In the genomic region with DNA sequence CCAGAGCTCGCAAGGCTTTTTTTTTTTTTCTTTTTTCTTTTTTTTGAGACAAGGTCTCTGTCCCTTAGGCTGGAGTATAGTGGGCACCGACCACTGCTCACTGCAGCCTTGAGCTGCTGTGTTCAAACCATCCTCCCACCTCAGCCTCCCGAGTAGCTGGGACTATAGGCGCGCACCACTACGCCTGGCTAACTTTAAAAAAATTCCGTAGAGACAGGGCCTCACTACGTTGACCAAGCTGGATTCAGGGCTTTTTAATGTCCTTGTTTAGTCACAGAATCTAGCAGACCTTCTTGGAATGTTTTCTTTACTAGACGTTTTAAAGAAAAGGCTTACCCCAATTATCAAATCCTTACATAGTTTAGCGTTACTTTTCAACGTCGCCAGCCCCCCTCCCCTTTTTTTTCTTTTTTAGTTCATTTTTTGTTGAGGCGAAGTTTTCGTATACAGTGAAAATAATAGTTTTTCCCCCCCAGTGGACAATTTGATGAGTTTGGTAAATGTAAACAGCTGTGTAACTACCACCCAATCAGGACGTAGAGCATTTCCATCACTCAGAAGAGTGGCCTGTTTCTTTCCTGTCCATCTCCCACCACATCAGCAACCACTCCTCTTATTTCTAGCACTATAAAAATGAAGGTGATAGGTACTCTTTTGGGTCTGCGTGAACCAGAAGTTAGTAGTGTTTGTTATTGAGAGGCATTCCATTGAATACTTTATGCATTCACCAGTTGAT, we compare ENCODE assay signal across 1 cellular context.
TF ChIP-seq lines count a peak whose summit lies in the region.

No MANE protein-coding gene starts in this region.

TF ChIP-seq in K562, 482 proteins besides CTCF, POLR2A, EP300 and RAD21 (continued from another document):
- no peak for TF ChIP-seq SUPT5H (IDR thresholded peaks at IDR 0.05)
- TF ChIP-seq ZFX (CRISPR knock-in tag; IDR thresholded peaks at IDR 0.05), result 0 out of 2 replicates have a peak, but pooled peaks have one; percentile 20
- no peak for TF ChIP-seq THRAP3 (IDR thresholded peaks at IDR 0.05; ENCODE audit: borderline replicate concordance)
- no peak for TF ChIP-seq PYGO2 (tag; IDR thresholded peaks at IDR 0.05)
- TF ChIP-seq, protein P1, sequence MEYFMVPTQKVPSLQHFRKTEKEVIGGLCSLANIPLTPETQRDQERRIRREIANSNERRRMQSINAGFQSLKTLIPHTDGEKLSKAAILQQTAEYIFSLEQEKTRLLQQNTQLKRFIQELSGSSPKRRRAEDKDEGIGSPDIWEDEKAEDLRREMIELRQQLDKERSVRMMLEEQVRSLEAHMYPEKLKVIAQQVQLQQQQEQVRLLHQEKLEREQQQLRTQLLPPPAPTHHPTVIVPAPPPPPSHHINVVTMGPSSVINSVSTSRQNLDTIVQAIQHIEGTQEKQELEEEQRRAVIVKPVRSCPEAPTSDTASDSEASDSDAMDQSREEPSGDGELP (CRISPR knock-in tag; IDR thresholded peaks at IDR 0.05; ENCODE audit: borderline replicate concordance), result 0 out of 2 replicates have a peak, but pooled peaks have one; percentile 1
- TF ChIP-seq HLTF (IDR thresholded peaks at IDR 0.05), result peak; percentile 44; the same call in 1 of the 2 replicates
- TF ChIP-seq TEAD4 (IDR thresholded peaks at IDR 0.05; ENCODE audit: low read length), result no peak
- no peak for TF ChIP-seq TEAD4 (CRISPR knock-in tag; IDR thresholded peaks at IDR 0.05; ENCODE audit: borderline replicate concordance)
- TF ChIP-seq, protein P2, sequence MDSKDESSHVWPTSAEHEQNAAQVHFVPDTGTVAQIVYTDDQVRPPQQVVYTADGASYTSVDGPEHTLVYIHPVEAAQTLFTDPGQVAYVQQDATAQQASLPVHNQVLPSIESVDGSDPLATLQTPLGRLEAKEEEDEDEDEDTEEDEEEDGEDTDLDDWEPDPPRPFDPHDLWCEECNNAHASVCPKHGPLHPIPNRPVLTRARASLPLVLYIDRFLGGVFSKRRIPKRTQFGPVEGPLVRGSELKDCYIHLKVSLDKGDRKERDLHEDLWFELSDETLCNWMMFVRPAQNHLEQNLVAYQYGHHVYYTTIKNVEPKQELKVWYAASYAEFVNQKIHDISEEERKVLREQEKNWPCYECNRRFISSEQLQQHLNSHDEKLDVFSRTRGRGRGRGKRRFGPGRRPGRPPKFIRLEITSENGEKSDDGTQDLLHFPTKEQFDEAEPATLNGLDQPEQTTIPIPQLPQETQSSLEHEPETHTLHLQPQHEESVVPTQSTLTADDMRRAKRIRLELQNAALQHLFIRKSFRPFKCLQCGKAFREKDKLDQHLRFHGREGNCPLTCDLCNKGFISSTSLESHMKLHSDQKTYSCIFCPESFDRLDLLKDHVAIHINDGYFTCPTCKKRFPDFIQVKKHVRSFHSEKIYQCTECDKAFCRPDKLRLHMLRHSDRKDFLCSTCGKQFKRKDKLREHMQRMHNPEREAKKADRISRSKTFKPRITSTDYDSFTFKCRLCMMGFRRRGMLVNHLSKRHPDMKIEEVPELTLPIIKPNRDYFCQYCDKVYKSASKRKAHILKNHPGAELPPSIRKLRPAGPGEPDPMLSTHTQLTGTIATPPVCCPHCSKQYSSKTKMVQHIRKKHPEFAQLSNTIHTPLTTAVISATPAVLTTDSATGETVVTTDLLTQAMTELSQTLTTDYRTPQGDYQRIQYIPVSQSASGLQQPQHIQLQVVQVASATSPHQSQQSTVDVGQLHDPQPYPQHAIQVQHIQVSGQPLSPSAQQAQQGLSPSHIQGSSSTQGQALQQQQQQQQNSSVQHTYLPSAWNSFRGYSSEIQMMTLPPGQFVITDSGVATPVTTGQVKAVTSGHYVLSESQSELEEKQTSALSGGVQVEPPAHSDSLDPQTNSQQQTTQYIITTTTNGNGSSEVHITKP (IDR thresholded peaks at IDR 0.05; ENCODE audit: partially characterized antibody), result peak; percentile 4
- no peak for TF ChIP-seq PRMT5 (CRISPR knock-in tag; IDR thresholded peaks at IDR 0.05)
- TF ChIP-seq, protein P3, sequence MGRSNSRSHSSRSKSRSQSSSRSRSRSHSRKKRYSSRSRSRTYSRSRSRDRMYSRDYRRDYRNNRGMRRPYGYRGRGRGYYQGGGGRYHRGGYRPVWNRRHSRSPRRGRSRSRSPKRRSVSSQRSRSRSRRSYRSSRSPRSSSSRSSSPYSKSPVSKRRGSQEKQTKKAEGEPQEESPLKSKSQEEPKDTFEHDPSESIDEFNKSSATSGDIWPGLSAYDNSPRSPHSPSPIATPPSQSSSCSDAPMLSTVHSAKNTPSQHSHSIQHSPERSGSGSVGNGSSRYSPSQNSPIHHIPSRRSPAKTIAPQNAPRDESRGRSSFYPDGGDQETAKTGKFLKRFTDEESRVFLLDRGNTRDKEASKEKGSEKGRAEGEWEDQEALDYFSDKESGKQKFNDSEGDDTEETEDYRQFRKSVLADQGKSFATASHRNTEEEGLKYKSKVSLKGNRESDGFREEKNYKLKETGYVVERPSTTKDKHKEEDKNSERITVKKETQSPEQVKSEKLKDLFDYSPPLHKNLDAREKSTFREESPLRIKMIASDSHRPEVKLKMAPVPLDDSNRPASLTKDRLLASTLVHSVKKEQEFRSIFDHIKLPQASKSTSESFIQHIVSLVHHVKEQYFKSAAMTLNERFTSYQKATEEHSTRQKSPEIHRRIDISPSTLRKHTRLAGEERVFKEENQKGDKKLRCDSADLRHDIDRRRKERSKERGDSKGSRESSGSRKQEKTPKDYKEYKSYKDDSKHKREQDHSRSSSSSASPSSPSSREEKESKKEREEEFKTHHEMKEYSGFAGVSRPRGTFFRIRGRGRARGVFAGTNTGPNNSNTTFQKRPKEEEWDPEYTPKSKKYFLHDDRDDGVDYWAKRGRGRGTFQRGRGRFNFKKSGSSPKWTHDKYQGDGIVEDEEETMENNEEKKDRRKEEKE (IDR thresholded peaks at IDR 0.05; ENCODE audit: borderline replicate concordance in 1 of 2, control insufficient read depth in 1 of 2, low read depth in 2 of 2, low read length in 1 of 2), result no peak
- TF ChIP-seq DMBX1 (CRISPR knock-in tag; IDR thresholded peaks at IDR 0.05; ENCODE audit: borderline replicate concordance), result 0 out of 2 replicates have a peak, but pooled peaks have one; percentile 17
- TF ChIP-seq SIN3B (IDR thresholded peaks at IDR 0.05; ENCODE audit: low read depth), result no peak
- TF ChIP-seq MTA1 (IDR thresholded peaks at IDR 0.05; ENCODE audit: borderline replicate concordance), result no peak
- TF ChIP-seq FOXK1 (CRISPR knock-in tag; IDR thresholded peaks at IDR 0.05; ENCODE audit: borderline replicate concordance), result no peak
- TF ChIP-seq, protein P4, sequence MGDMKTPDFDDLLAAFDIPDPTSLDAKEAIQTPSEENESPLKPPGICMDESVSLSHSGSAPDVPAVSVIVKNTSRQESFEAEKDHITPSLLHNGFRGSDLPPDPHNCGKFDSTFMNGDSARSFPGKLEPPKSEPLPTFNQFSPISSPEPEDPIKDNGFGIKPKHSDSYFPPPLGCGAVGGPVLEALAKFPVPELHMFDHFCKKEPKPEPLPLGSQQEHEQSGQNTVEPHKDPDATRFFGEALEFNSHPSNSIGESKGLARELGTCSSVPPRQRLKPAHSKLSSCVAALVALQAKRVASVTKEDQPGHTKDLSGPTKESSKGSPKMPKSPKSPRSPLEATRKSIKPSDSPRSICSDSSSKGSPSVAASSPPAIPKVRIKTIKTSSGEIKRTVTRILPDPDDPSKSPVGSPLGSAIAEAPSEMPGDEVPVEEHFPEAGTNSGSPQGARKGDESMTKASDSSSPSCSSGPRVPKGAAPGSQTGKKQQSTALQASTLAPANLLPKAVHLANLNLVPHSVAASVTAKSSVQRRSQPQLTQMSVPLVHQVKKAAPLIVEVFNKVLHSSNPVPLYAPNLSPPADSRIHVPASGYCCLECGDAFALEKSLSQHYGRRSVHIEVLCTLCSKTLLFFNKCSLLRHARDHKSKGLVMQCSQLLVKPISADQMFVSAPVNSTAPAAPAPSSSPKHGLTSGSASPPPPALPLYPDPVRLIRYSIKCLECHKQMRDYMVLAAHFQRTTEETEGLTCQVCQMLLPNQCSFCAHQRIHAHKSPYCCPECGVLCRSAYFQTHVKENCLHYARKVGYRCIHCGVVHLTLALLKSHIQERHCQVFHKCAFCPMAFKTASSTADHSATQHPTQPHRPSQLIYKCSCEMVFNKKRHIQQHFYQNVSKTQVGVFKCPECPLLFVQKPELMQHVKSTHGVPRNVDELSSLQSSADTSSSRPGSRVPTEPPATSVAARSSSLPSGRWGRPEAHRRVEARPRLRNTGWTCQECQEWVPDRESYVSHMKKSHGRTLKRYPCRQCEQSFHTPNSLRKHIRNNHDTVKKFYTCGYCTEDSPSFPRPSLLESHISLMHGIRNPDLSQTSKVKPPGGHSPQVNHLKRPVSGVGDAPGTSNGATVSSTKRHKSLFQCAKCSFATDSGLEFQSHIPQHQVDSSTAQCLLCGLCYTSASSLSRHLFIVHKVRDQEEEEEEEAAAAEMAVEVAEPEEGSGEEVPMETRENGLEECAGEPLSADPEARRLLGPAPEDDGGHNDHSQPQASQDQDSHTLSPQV (IDR thresholded peaks at IDR 0.05), result no peak
- no peak for TF ChIP-seq DPF2 (IDR thresholded peaks at IDR 0.05)
- TF ChIP-seq NFIC (IDR thresholded peaks at IDR 0.05), result no peak
- TF ChIP-seq MEIS2 (IDR thresholded peaks at IDR 0.05; ENCODE audit: partially characterized antibody), result no peak
- TF ChIP-seq CBX5 (IDR thresholded peaks at IDR 0.05; ENCODE audit: borderline replicate concordance, low read depth), result no peak
- TF ChIP-seq MXI1 (IDR thresholded peaks at IDR 0.05; ENCODE audit: low read depth, low read length), result no peak
- TF ChIP-seq, protein P5, sequence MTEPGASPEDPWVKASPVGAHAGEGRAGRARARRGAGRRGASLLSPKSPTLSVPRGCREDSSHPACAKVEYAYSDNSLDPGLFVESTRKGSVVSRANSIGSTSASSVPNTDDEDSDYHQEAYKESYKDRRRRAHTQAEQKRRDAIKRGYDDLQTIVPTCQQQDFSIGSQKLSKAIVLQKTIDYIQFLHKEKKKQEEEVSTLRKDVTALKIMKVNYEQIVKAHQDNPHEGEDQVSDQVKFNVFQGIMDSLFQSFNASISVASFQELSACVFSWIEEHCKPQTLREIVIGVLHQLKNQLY (CRISPR knock-in tag; conservative IDR thresholded peaks at IDR 0.05), result no peak
- TF ChIP-seq HDAC8 (tag; IDR thresholded peaks at IDR 0.05), result no peak
- TF ChIP-seq ZKSCAN1 (IDR thresholded peaks at IDR 0.05; ENCODE audit: low read depth, low read length), result no peak
- TF ChIP-seq SIN3A (IDR thresholded peaks at IDR 0.05; ENCODE audit: borderline replicate concordance in 2 of 2, control insufficient read depth in 1 of 2, low read depth in 2 of 2, low read length in 2 of 2), result 0 out of 4 replicates have a peak, but pooled peaks of 1 of the 2 experiments have one; percentile 14
- TF ChIP-seq PHF21A (IDR thresholded peaks at IDR 0.05; ENCODE audit: borderline replicate concordance, low read depth), result no peak
- TF ChIP-seq, protein P6, sequence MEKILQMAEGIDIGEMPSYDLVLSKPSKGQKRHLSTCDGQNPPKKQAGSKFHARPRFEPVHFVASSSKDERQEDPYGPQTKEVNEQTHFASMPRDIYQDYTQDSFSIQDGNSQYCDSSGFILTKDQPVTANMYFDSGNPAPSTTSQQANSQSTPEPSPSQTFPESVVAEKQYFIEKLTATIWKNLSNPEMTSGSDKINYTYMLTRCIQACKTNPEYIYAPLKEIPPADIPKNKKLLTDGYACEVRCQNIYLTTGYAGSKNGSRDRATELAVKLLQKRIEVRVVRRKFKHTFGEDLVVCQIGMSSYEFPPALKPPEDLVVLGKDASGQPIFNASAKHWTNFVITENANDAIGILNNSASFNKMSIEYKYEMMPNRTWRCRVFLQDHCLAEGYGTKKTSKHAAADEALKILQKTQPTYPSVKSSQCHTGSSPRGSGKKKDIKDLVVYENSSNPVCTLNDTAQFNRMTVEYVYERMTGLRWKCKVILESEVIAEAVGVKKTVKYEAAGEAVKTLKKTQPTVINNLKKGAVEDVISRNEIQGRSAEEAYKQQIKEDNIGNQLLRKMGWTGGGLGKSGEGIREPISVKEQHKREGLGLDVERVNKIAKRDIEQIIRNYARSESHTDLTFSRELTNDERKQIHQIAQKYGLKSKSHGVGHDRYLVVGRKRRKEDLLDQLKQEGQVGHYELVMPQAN (IDR thresholded peaks at IDR 0.05; ENCODE audit: borderline replicate concordance), result no peak
- TF ChIP-seq NFIX (CRISPR knock-in tag; IDR thresholded peaks at IDR 0.05; ENCODE audit: low read depth), result no peak
- no peak for TF ChIP-seq NFXL1 (CRISPR knock-in tag; IDR thresholded peaks at IDR 0.05)
- no peak for TF ChIP-seq ZNF584 (CRISPR knock-in tag; IDR thresholded peaks at IDR 0.05; ENCODE audit: low read depth)
- peak in 1 of 2 experiments; percentile 33; a peak in 1 of 4 replicates for TF ChIP-seq FOXK2 (conservative IDR thresholded peaks at IDR 0.05 in 1 of 2, IDR thresholded peaks at IDR 0.05 in 1 of 2; ENCODE audit: low read depth in 2 of 2)
- TF ChIP-seq CREBBP (IDR thresholded peaks at IDR 0.05; ENCODE audit: low read depth, low read length), result no peak
- no peak for TF ChIP-seq SMARCE1 (IDR thresholded peaks at IDR 0.05)
- no peak for TF ChIP-seq RNF2 (IDR thresholded peaks at IDR 0.05)
- TF ChIP-seq ZKSCAN8 (CRISPR knock-in tag; IDR thresholded peaks at IDR 0.05), result no peak
- TF ChIP-seq NRF1 (conservative IDR thresholded peaks at IDR 0.05 in 1 of 2, IDR thresholded peaks at IDR 0.05 in 1 of 2), result no peak
- TF ChIP-seq SMAD4 (CRISPR knock-in tag; conservative IDR thresholded peaks at IDR 0.05), result no peak
- TF ChIP-seq NFRKB (IDR thresholded peaks at IDR 0.05; ENCODE audit: low read depth), result no peak
- no peak for TF ChIP-seq CAMTA2 (CRISPR knock-in tag; conservative IDR thresholded peaks at IDR 0.05)
- peak; percentile 73 for TF ChIP-seq NFYB (IDR thresholded peaks at IDR 0.05; ENCODE audit: extremely low read depth, insufficient read length)
- TF ChIP-seq, protein P7, sequence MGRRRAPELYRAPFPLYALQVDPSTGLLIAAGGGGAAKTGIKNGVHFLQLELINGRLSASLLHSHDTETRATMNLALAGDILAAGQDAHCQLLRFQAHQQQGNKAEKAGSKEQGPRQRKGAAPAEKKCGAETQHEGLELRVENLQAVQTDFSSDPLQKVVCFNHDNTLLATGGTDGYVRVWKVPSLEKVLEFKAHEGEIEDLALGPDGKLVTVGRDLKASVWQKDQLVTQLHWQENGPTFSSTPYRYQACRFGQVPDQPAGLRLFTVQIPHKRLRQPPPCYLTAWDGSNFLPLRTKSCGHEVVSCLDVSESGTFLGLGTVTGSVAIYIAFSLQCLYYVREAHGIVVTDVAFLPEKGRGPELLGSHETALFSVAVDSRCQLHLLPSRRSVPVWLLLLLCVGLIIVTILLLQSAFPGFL (CRISPR knock-in tag; IDR thresholded peaks at IDR 0.05), result no peak
- TF ChIP-seq TRIM24 (IDR thresholded peaks at IDR 0.05), result 0 out of 4 replicates have a peak, but pooled peaks of 1 of the 2 experiments have one; percentile 6
- no peak for TF ChIP-seq FOXA1 (IDR thresholded peaks at IDR 0.05; ENCODE audit: borderline replicate concordance)
- TF ChIP-seq POLR2AphosphoS2 (IDR thresholded peaks at IDR 0.05; ENCODE audit: low read length), result no peak
- TF ChIP-seq HNRNPH1 (optimal IDR thresholded peaks at IDR 0.05; ENCODE audit: low read depth, low read length), result no peak
- TF ChIP-seq, protein P8, sequence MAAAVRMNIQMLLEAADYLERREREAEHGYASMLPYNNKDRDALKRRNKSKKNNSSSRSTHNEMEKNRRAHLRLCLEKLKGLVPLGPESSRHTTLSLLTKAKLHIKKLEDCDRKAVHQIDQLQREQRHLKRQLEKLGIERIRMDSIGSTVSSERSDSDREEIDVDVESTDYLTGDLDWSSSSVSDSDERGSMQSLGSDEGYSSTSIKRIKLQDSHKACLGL (CRISPR knock-in tag; IDR thresholded peaks at IDR 0.05; ENCODE audit: borderline replicate concordance, poor library complexity, severe bottlenecking), result no peak
- no peak for TF ChIP-seq MTF1 (CRISPR knock-in tag; IDR thresholded peaks at IDR 0.05; ENCODE audit: borderline replicate concordance)
- TF ChIP-seq ZNF57 (CRISPR knock-in tag; IDR thresholded peaks at IDR 0.05), result no peak
